ENCODE assay signal across 25 cellular contexts in the genomic region with DNA sequence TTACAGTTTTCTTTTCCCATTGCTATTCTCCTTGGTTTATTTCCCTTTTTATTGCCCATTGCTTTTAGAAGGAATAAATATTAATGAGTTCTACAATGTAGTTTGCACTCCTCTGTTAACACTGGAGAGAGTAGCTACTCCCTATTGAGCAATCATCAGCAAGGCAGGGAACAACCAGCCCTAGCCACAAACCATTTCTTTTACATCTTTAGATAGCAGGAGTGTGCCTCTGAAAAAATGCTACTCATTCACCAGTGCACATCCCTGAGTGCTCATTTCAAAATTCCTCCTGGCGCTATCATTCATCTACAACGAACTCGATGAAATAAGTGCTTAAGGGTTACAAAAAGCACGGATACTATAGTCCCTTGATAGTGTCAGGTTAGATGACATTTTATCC.
"Had no signal": no experiment of that assay in that cellular context is flagged by ENCODE, and none has a peak within 500 bp of the region (broad histone marks: within the 10 kb centered on the region; RNA-seq: fewer than 3 reads in every experiment).

No MANE protein-coding gene starts in this region.

- H2AFZ ChIP-seq: hepatocyte had no signal

- H3K4me3 ChIP-seq: adrenal gland, hepatocyte, ovary, prostate gland, right atrium auricular region, spleen, testis, upper lobe of left lung had no signal

- H3K4me2 ChIP-seq: hepatocyte had no signal

- H3K27me3 ChIP-seq: adrenal gland, hepatocyte, neutrophil, ovary, right atrium auricular region, spleen, testis, upper lobe of left lung had no signal

- FAIRE-seq: astrocyte, colon, frontal cortex had no signal

- H3K36me3 ChIP-seq: adrenal gland, neutrophil, ovary, prostate gland, right atrium auricular region, spleen, upper lobe of left lung had no signal

- H3K27ac ChIP-seq: adrenal gland, hepatocyte, neutrophil, ovary, prostate gland, right atrium auricular region, spleen, testis, upper lobe of left lung had no signal

- DNase-seq: activated T-cell treated with anti-CD3 and anti-CD28 coated beads, Interleukin-2, amount 50 U/mL, for 1 hour; adrenal gland; central memory CD4-positive, alpha-beta T cell; effector memory CD4-positive, alpha-beta T cell; glutamatergic neuron; immature natural killer cell; kidney glomerular epithelial cell; left ventricle myocardium superior; midbrain; ovary; spleen; stimulated activated CD4-positive, alpha-beta T cell treated with anti-CD3 and anti-CD28 coated beads, Interleukin-4, amount 100 ng/mL, for 1 hour; stimulated activated naive CD4-positive, alpha-beta T cell; testis; upper lobe of left lung had no signal

- ATAC-seq: activated naive CD4-positive, alpha-beta T cell treated with anti-CD3 and anti-CD28 coated beads, Interleukin-2, amount 50 U/mL, for 72 hours; left ventricle myocardium superior; natural killer cell treated with Interleukin-12 subunit alpha and Interleukin-12 subunit beta and Interleukin-15 and Interleukin-18, amount 100 ng/mL, for 72 hours; WTC11 had no signal

- H3K4me1 ChIP-seq: adrenal gland, prostate gland, right atrium auricular region, spleen, testis, upper lobe of left lung had no signal

- H3K9me3 ChIP-seq: adrenal gland, neutrophil, ovary, prostate gland, right atrium auricular region, spleen, testis, upper lobe of left lung had no signal
